1 cellular context compared by ENCODE assay signal in genomic region chr14:33922125-33922524, GRCh38.
TF ChIP-seq lines count a peak whose summit lies in the region.

No MANE protein-coding gene starts in this region.

TF ChIP-seq in HepG2, 621 proteins besides CTCF, POLR2A, EP300 and RAD21 (continued from another document):
- TF ChIP-seq ZHX2 (IDR thresholded peaks at IDR 0.05; ENCODE audit: low read depth) = 0 out of 2 replicates have a peak, but pooled peaks have one; percentile 54
- TF ChIP-seq ZHX2 (CRISPR knock-in tag; IDR thresholded peaks at IDR 0.05; ENCODE audit: borderline replicate concordance) = no peak
- TF ChIP-seq ZBTB7A (CRISPR knock-in tag; IDR thresholded peaks at IDR 0.05) = no peak
